In genomic region chr4:168607215-168607614, GRCh38 we compare ENCODE assay signal across 31 cellular contexts.
"Had no signal": no experiment of that assay in that cellular context is flagged by ENCODE, and none has a peak within 500 bp of the region (broad histone marks: within the 10 kb centered on the region; RNA-seq: fewer than 3 reads in every experiment).

No MANE protein-coding gene starts in this region.

- H3K27ac Mint-ChIP-seq: activated CD4-positive, alpha-beta memory T cell treated with anti-CD3 and anti-CD28 coated beads for 36 hours; activated CD4-positive, alpha-beta T cell treated with anti-CD3 and anti-CD28 coated beads, Interleukin-2, amount 10 ng/mL, durations not matched to agents 24 days and 14 days; activated naive CD4-positive, alpha-beta T cell treated with anti-CD3 and anti-CD28 coated beads, Interleukin-2, amount 10 ng/mL, durations not matched to agents 7 days and 5 days; activated naive CD8-positive, alpha-beta T cell treated with anti-CD3 and anti-CD28 coated beads, Interleukin-2, amount 10 ng/mL, durations not matched to agents 7 days and 5 days; activated T-helper 1 cell treated with anti-CD3 and anti-CD28 coated beads, Interleukin-12 subunit alpha, Interleukin-12 subunit beta, Interleukin-2, Interleukin-4 antibody, amounts not matched to agents 30 ng/mL and 10 ng/mL and 1 ng/mL, durations not matched to agents 14 hours and 24 hours and 36 hours; T-helper 1 cell treated with Interleukin-12 subunit alpha and Interleukin-12 subunit beta and Interleukin-4 antibody, amounts not matched to agents 30 μg/mL and 1 μg/mL, for 36 hours had no signal

- H3K4me1 ChIP-seq: left lung, prostate gland, testis had no signal

- H3K4me3 ChIP-seq: ascending aorta, esophagus muscularis mucosa, heart right ventricle, left lung, lung, mucosa of descending colon, ovary, prostate gland, right atrium auricular region, testis, transverse colon had no signal

- H3K4me3 Mint-ChIP-seq: activated CD4-positive, alpha-beta memory T cell treated with anti-CD3 and anti-CD28 coated beads for 36 hours; activated CD4-positive, alpha-beta T cell treated with anti-CD3 and anti-CD28 coated beads, Interleukin-2, amount 10 ng/mL, durations not matched to agents 24 days and 14 days; activated naive CD4-positive, alpha-beta T cell treated with anti-CD3 and anti-CD28 coated beads, Interleukin-2, amount 10 ng/mL, durations not matched to agents 7 days and 5 days; activated naive CD8-positive, alpha-beta T cell treated with anti-CD3 and anti-CD28 coated beads, Interleukin-2, amount 10 ng/mL, durations not matched to agents 7 days and 5 days; activated T-helper 1 cell treated with anti-CD3 and anti-CD28 coated beads, Interleukin-12 subunit alpha, Interleukin-12 subunit beta, Interleukin-2, Interleukin-4 antibody, amounts not matched to agents 30 ng/mL and 10 ng/mL and 1 ng/mL, durations not matched to agents 14 hours and 24 hours and 36 hours; nephron progenitor cell; T-helper 1 cell treated with Interleukin-12 subunit alpha and Interleukin-12 subunit beta and Interleukin-4 antibody, amounts not matched to agents 30 μg/mL and 1 μg/mL, for 36 hours had no signal

- H3K9me3 ChIP-seq: ascending aorta, esophagus muscularis mucosa, heart right ventricle, left lung, mucosa of descending colon, ovary, prostate gland, right atrium auricular region, testis, transverse colon had no signal

- ATAC-seq: activated CD4-positive, CD25-positive, alpha-beta regulatory T cell treated with anti-CD3 and anti-CD28 coated beads, Interleukin-2, amount 50 U/mL, for 24 hours; foreskin keratinocyte; heart right ventricle; left lung; mucosa of descending colon had no signal

- H3K27me3 ChIP-seq: ascending aorta, brain microvascular endothelial cell, esophagus muscularis mucosa, foreskin keratinocyte, heart right ventricle, left lung, ovary, right atrium auricular region, testis, transverse colon had no signal

- H3K36me3 ChIP-seq: ascending aorta, brain microvascular endothelial cell, esophagus muscularis mucosa, heart right ventricle, left lung, ovary, prostate gland, right atrium auricular region, transverse colon, WERI-Rb-1 had no signal

- DNase-seq: activated CD4-positive, alpha-beta memory T cell treated with anti-CD3 and anti-CD28 coated beads for 36 hours; activated CD4-positive, alpha-beta T cell treated with anti-CD3 and anti-CD28 coated beads, Interleukin-2, amount 10 ng/mL, durations not matched to agents 24 days and 14 days; activated CD8-positive, alpha-beta memory T cell treated with anti-CD3 and anti-CD28 coated beads, Interleukin-2, amount 50 U/mL, for 4 hours; activated effector memory CD4-positive, alpha-beta T cell treated with anti-CD3 and anti-CD28 coated beads, Interleukin-2, amount 50 U/mL, for 16 hours; activated naive CD4-positive, alpha-beta T cell treated with anti-CD3 and anti-CD28 coated beads, Interleukin-2, amount 10 ng/mL, durations not matched to agents 7 days and 5 days; activated naive CD8-positive, alpha-beta T cell treated with anti-CD3 and anti-CD28 coated beads, Interleukin-2, amount 10 ng/mL, durations not matched to agents 7 days and 5 days; activated T-cell treated with anti-CD3 and anti-CD28 coated beads, Interleukin-2, amount 50 U/mL, for 1 hour; brain microvascular endothelial cell; caudate nucleus; foreskin keratinocyte; heart right ventricle; left lung; mesendoderm; mucosa of descending colon; nephron progenitor cell; ovary; stimulated activated CD4-positive, alpha-beta T cell treated with anti-CD3 and anti-CD28 coated beads, Interleukin-2, amount 100 ng/mL, for 48 hours; stimulated activated naive CD4-positive, alpha-beta T cell treated with Interleukin-2 at 50 U/mL for 16 hours; SW 1271; T-helper 9 cell; testis; transverse colon; WERI-Rb-1 had no signal

- H3K36me3 Mint-ChIP-seq: activated CD4-positive, alpha-beta memory T cell treated with anti-CD3 and anti-CD28 coated beads for 36 hours; activated naive CD4-positive, alpha-beta T cell treated with anti-CD3 and anti-CD28 coated beads, Interleukin-2, amount 10 ng/mL, durations not matched to agents 7 days and 5 days; activated naive CD8-positive, alpha-beta T cell treated with anti-CD3 and anti-CD28 coated beads, Interleukin-2, amount 10 ng/mL, durations not matched to agents 7 days and 5 days had no signal

- H3K4me1 Mint-ChIP-seq: activated CD4-positive, alpha-beta T cell treated with anti-CD3 and anti-CD28 coated beads, Interleukin-2, amount 10 ng/mL, durations not matched to agents 24 days and 14 days; activated naive CD4-positive, alpha-beta T cell treated with anti-CD3 and anti-CD28 coated beads, Interleukin-2, amount 10 ng/mL, durations not matched to agents 7 days and 5 days; activated naive CD8-positive, alpha-beta T cell treated with anti-CD3 and anti-CD28 coated beads, Interleukin-2, amount 10 ng/mL, durations not matched to agents 7 days and 5 days had no signal

- H3K27ac ChIP-seq: ascending aorta, brain microvascular endothelial cell, esophagus muscularis mucosa, foreskin keratinocyte, left lung, ovary, prostate gland, testis, transverse colon, WERI-Rb-1 had no signal

- H3K9me3 Mint-ChIP-seq: activated CD4-positive, alpha-beta memory T cell treated with anti-CD3 and anti-CD28 coated beads for 36 hours; activated CD4-positive, alpha-beta T cell treated with anti-CD3 and anti-CD28 coated beads, Interleukin-2, amount 10 ng/mL, durations not matched to agents 24 days and 14 days; activated naive CD4-positive, alpha-beta T cell treated with anti-CD3 and anti-CD28 coated beads, Interleukin-2, amount 10 ng/mL, durations not matched to agents 7 days and 5 days; activated naive CD8-positive, alpha-beta T cell treated with anti-CD3 and anti-CD28 coated beads, Interleukin-2, amount 10 ng/mL, durations not matched to agents 7 days and 5 days; activated T-helper 1 cell treated with anti-CD3 and anti-CD28 coated beads, Interleukin-12 subunit alpha, Interleukin-12 subunit beta, Interleukin-2, Interleukin-4 antibody, amounts not matched to agents 30 ng/mL and 10 ng/mL and 1 ng/mL, durations not matched to agents 14 hours and 24 hours and 36 hours; nephron progenitor cell; T-helper 1 cell treated with Interleukin-12 subunit alpha and Interleukin-12 subunit beta and Interleukin-4 antibody, amounts not matched to agents 30 μg/mL and 1 μg/mL, for 36 hours had no signal
